Comparison of ENCODE assay signal across 14 cellular contexts in genomic region chr12:105351523-105351922, GRCh38. TPM values are rescaled to one million over a fixed set of nuclear protein-coding genes. Genes with fewer than 3 reads are reported as not detected.
A peak's percentile ranks its signal among the peaks of the same experiment; 100 is the strongest.
DNase-seq lines count a peak whose midpoint lies in the region; ATAC-seq and TF ChIP-seq lines count a peak whose summit lies in the region.
"Had no signal": no experiment of that assay in that cellular context is flagged by ENCODE, and none has a peak within 500 bp of the region (broad histone marks: within the 10 kb centered on the region; RNA-seq: fewer than 3 reads in every experiment).

No MANE protein-coding gene starts in this region.

- H3K4me3 Mint-ChIP-seq in activated B cell treated with CpG ODN at 0.5 μM for 24 hours = peak overlapping the region; percentile 48

- H3F3A ChIP-seq in DOHH2 (ENCODE audit: control insufficient read depth, insufficient read depth) = peaks cover 12% of the 10 kb centered on the region

- peak overlapping the region; percentile 36 for H3K27ac Mint-ChIP-seq in activated B cell treated with CpG ODN at 0.5 μM for 24 hours

- H3K27me3 Mint-ChIP-seq in activated B cell treated with CpG ODN at 0.5 μM for 24 hours = no peaks in the 10 kb centered on the region

- POLR2A ChIA-PET in activated B cell treated with CpG ODN at 0.5 μM for 24 hours (lab: Charles Lee) = no interaction called here

- ATAC-seq in GM19438 (IDR thresholded peaks at IDR 0.05; ENCODE audit: low read depth, unreplicated experiment) (peak; percentile 51), HG02943 (IDR thresholded peaks at IDR 0.05; ENCODE audit: low read depth, unreplicated experiment) (peak; percentile 53), activated B cell treated with CpG ODN at 0.5 μM for 24 hours (ENCODE audit: low read depth) (peak; percentile 17)
- ATAC-seq: HCT116, heart right ventricle had no signal

- H3K36me3 ChIP-seq in DOHH2 (ENCODE audit: control insufficient read depth, low read length) = peaks cover 40% of the 10 kb centered on the region
- H3K36me3 ChIP-seq: heart right ventricle had no signal

- H3K79me2 ChIP-seq in DOHH2 (ENCODE audit: control insufficient read depth, low read length) = peaks cover 75% of the 10 kb centered on the region

- CTCF ChIA-PET in activated B cell treated with CpG ODN at 0.5 μM for 24 hours (lab: Charles Lee) = no interaction called here

- H3K27me3 ChIP-seq in DOHH2 (ENCODE audit: control insufficient read depth, low read length) = no peaks in the 10 kb centered on the region
- H3K27me3 ChIP-seq: heart right ventricle, SJCRH30 had no signal

- no peaks in the 10 kb centered on the region for H3K9me2 ChIP-seq in DOHH2 (replicated peaks; ENCODE audit: control insufficient read depth, low read length)

- peaks cover 79% of the 10 kb centered on the region for H3K4me1 ChIP-seq in DOHH2 (ENCODE audit: control insufficient read depth, low read length)
- H3K4me1 ChIP-seq: SJCRH30 had no signal

- no peaks in the 10 kb centered on the region for H4K20me1 ChIP-seq in DOHH2 (ENCODE audit: control insufficient read depth, insufficient read depth, low read depth, low read length)

- no peaks in the 10 kb centered on the region for H3K9me3 ChIP-seq in DOHH2 (ENCODE audit: control insufficient read depth, insufficient read depth, low read length)
- H3K9me3 ChIP-seq: heart right ventricle, SJCRH30 had no signal

- H3K27ac ChIP-seq in DOHH2 (ENCODE audit: low read depth, low read length) = peak overlapping the region; percentile 33; the same call in 1 of the 2 replicates
- H3K27ac ChIP-seq: heart right ventricle, SJCRH30 had no signal

- no peak for DNase-seq in activated B cell treated with CpG ODN at 0.5 μM for 24 hours
- DNase-seq in HCEC 1CT = no peak
- DNase-seq in NCI-H187 treated with DMSO at 0.1 percent for 48 hours (lab: John Stamatoyannopoulos, UW) = no peak
- no peak for DNase-seq in activated CD4-positive, alpha-beta T cell treated with anti-CD3 and anti-CD28 coated beads, Interleukin-2, amount 50 U/mL, for 4 hours
- no peak for DNase-seq in T-helper 9 cell
- DNase-seq: activated CD8-positive, alpha-beta memory T cell treated with anti-CD3 and anti-CD28 coated beads for 24 hours; heart right ventricle; KG1; NCI-H446; SJCRH30 had no signal

- TF ChIP-seq CTCF in DOHH2 (IDR thresholded peaks at IDR 0.05; ENCODE audit: low read depth, low read length, poor library complexity, severe bottlenecking) (no peak), activated B cell treated with CpG ODN at 0.5 μM for 24 hours (IDR thresholded peaks at IDR 0.05) (no peak)

- H3K36me3 Mint-ChIP-seq in activated B cell treated with CpG ODN at 0.5 μM for 24 hours (ENCODE audit: low read depth) = no peaks in the 10 kb centered on the region

- peak overlapping the region; percentile 45 for H3K4me2 ChIP-seq in DOHH2 (ENCODE audit: low read length)

- H3K4me3 ChIP-seq in DOHH2 (ENCODE audit: low read length) = peak overlapping the region; percentile 19
- H3K4me3 ChIP-seq: heart right ventricle, SJCRH30 had no signal

- H3K4me1 Mint-ChIP-seq in activated B cell treated with CpG ODN at 0.5 μM for 24 hours = peaks cover 29% of the 10 kb centered on the region

- H3K9me3 Mint-ChIP-seq in activated B cell treated with CpG ODN at 0.5 μM for 24 hours = peaks cover 7% of the 10 kb centered on the region

- intact Hi-C loops in activated B cell treated with CpG ODN at 0.5 μM for 24 hours (cut with micrococcal nuclease) = loop anchor here (10.0 kb wide), 1 partner anchor 953 kb away; the partner anchor contains the start of gene TCP11L2

RNA-seq across cellular contexts. Expression of gene C12orf75, which starts 21.0 kb away (rescaled TPM):
- total RNA-seq in activated B cell treated with CpG ODN at 0.5 μM for 24 hours = 37.1 and 40.8 TPM in 2 replicates
